22 cellular contexts compared by ENCODE assay signal in genomic region chr1:237342730-237343129, GRCh38.
"Had no signal": no experiment of that assay in that cellular context is flagged by ENCODE, and none has a peak within 500 bp of the region (broad histone marks: within the 10 kb centered on the region; RNA-seq: fewer than 3 reads in every experiment).

No MANE protein-coding gene starts in this region.

- H3K36me3 Mint-ChIP-seq: immature natural killer cell, naive B cell had no signal

- DNase-seq: dermis blood vessel endothelial cell; dorsolateral prefrontal cortex; effector CD4-positive, alpha-beta T cell; effector memory CD4-positive, alpha-beta T cell; endodermal cell; erythroblast; esophagus squamous epithelium; foreskin fibroblast; foreskin melanocyte; gastrocnemius medialis; hypothalamus; immature natural killer cell; islet precursor cell; kidney; kidney glomerular epithelial cell; left lung; lower lobe of right lung; mesenchymal stem cell; mucosa of descending colon; naive B cell had no signal

- H3K4me3 Mint-ChIP-seq: endodermal cell, immature natural killer cell, mesothelial cell of epicardium, naive B cell had no signal

- H3K9me3 Mint-ChIP-seq: endodermal cell had no signal

- H3K4me1 Mint-ChIP-seq: immature natural killer cell, naive B cell had no signal

- H3K27ac Mint-ChIP-seq: endodermal cell, immature natural killer cell, mesothelial cell of epicardium, naive B cell had no signal

- ATAC-seq: esophagus mucosa, gastrocnemius medialis, left lung, lower lobe of right lung, mucosa of descending colon had no signal

- H3K27me3 Mint-ChIP-seq: naive B cell had no signal
